20 cellular contexts compared by ENCODE assay signal in genomic region chr7:52723606-52724005, GRCh38.
DNase-seq lines count a peak whose midpoint lies in the region; ATAC-seq and TF ChIP-seq lines count a peak whose summit lies in the region.
"Had no signal": no experiment of that assay in that cellular context is flagged by ENCODE, and none has a peak within 500 bp of the region (broad histone marks: within the 10 kb centered on the region; RNA-seq: fewer than 3 reads in every experiment).

No MANE protein-coding gene starts in this region.

- POLR2A ChIA-PET in activated naive CD8-positive, alpha-beta T cell treated with anti-CD3 and anti-CD28 coated beads, Interleukin-2, amount 10 ng/mL, durations not matched to agents 7 days and 5 days (lab: Charles Lee), result no interaction called here
- POLR2A ChIA-PET in WTC11 (lab: Charles Lee), result no interaction called here

- H3K36me3 Mint-ChIP-seq in activated naive CD8-positive, alpha-beta T cell treated with anti-CD3 and anti-CD28 coated beads, Interleukin-2, amount 10 ng/mL, durations not matched to agents 7 days and 5 days, result no peaks in the 10 kb centered on the region
- no peaks in the 10 kb centered on the region for H3K36me3 Mint-ChIP-seq in activated naive CD8-positive, alpha-beta T cell treated with anti-CD3 and anti-CD28 coated beads, Interleukin-2, amount 50 U/mL, for 24 hours (ENCODE audit: low read depth)
- H3K36me3 Mint-ChIP-seq in WTC11, result no peaks in the 10 kb centered on the region
- H3K36me3 Mint-ChIP-seq: CD14-positive monocyte; CD8-positive, alpha-beta memory T cell had no signal

- peak overlapping the region; percentile 26 for H3K27ac Mint-ChIP-seq in activated naive CD8-positive, alpha-beta T cell treated with anti-CD3 and anti-CD28 coated beads, Interleukin-2, amount 10 ng/mL, durations not matched to agents 7 days and 5 days
- no peak overlapping the region for H3K27ac Mint-ChIP-seq in activated naive CD8-positive, alpha-beta T cell treated with anti-CD3 and anti-CD28 coated beads, Interleukin-2, amount 50 U/mL, for 24 hours
- peak overlapping the region; percentile 33; the same call in 1 of the 2 replicates for H3K27ac Mint-ChIP-seq in WTC11
- H3K27ac Mint-ChIP-seq: CD14-positive monocyte; CD4-positive, alpha-beta T cell; CD8-positive, alpha-beta memory T cell; H9 had no signal

- ATAC-seq in activated naive CD8-positive, alpha-beta T cell treated with anti-CD3 and anti-CD28 coated beads, Interleukin-2, amount 10 ng/mL, durations not matched to agents 7 days and 5 days (ENCODE audit: low read depth), result no peak
- ATAC-seq in activated naive CD8-positive, alpha-beta T cell treated with anti-CD3 and anti-CD28 coated beads, Interleukin-2, amount 50 U/mL, for 24 hours, result no peak
- ATAC-seq in WTC11, result no peak
- ATAC-seq: GM12878, HCT116 had no signal

- TF ChIP-seq CTCF in WTC11 (IDR thresholded peaks at IDR 0.05), result no peak

- no peaks in the 10 kb centered on the region for H3K4me1 Mint-ChIP-seq in activated naive CD8-positive, alpha-beta T cell treated with anti-CD3 and anti-CD28 coated beads, Interleukin-2, amount 10 ng/mL, durations not matched to agents 7 days and 5 days
- H3K4me1 Mint-ChIP-seq in activated naive CD8-positive, alpha-beta T cell treated with anti-CD3 and anti-CD28 coated beads, Interleukin-2, amount 50 U/mL, for 24 hours, result no peaks in the 10 kb centered on the region
- H3K4me1 Mint-ChIP-seq in WTC11, result peaks cover 4% of the 10 kb centered on the region; the same call in 1 of the 2 replicates
- H3K4me1 Mint-ChIP-seq: CD14-positive monocyte; CD8-positive, alpha-beta memory T cell; H9 had no signal

- peaks cover 4% of the 10 kb centered on the region for H3K9me3 Mint-ChIP-seq in activated naive CD8-positive, alpha-beta T cell treated with anti-CD3 and anti-CD28 coated beads, Interleukin-2, amount 10 ng/mL, durations not matched to agents 7 days and 5 days
- peaks cover 22% of the 10 kb centered on the region for H3K9me3 Mint-ChIP-seq in activated naive CD8-positive, alpha-beta T cell treated with anti-CD3 and anti-CD28 coated beads, Interleukin-2, amount 50 U/mL, for 24 hours
- H3K9me3 Mint-ChIP-seq in WTC11, result peaks cover 13% of the 10 kb centered on the region
- H3K9me3 Mint-ChIP-seq: H9 had no signal

- CTCF ChIA-PET in WTC11 (lab: Charles Lee), result no interaction called here

- no peaks in the 10 kb centered on the region for H3K27me3 Mint-ChIP-seq in activated naive CD8-positive, alpha-beta T cell treated with anti-CD3 and anti-CD28 coated beads, Interleukin-2, amount 10 ng/mL, durations not matched to agents 7 days and 5 days
- no peaks in the 10 kb centered on the region for H3K27me3 Mint-ChIP-seq in activated naive CD8-positive, alpha-beta T cell treated with anti-CD3 and anti-CD28 coated beads, Interleukin-2, amount 50 U/mL, for 24 hours
- H3K27me3 Mint-ChIP-seq in WTC11 (ENCODE audit: low read depth), result no peaks in the 10 kb centered on the region
- H3K27me3 Mint-ChIP-seq: CD4-positive, alpha-beta T cell; CD8-positive, alpha-beta memory T cell had no signal

- no peak for DNase-seq in activated naive CD8-positive, alpha-beta T cell treated with anti-CD3 and anti-CD28 coated beads, Interleukin-2, amount 10 ng/mL, durations not matched to agents 7 days and 5 days
- DNase-seq in activated naive CD8-positive, alpha-beta T cell treated with anti-CD3 and anti-CD28 coated beads, Interleukin-2, amount 50 U/mL, for 24 hours, result no peak
- no peak for DNase-seq in WTC11 (ENCODE audit: low spot score)
- peak; percentile 55 for DNase-seq in myocyte (ENCODE audit: low read depth)
- no peak for DNase-seq in SKM-1 treated with dmso at 0.1 percent for 144 hours (lab: John Stamatoyannopoulos, UW; ENCODE audit: unreplicated experiment)
- no peak for DNase-seq in occipital lobe (lab: John Stamatoyannopoulos, UW)
- DNase-seq: ACHN; AML-193; BE2C; CD4-positive, alpha-beta T cell; CD8-positive, alpha-beta memory T cell; DMS 273 treated with DMSO at 0.1 percent for 48 hours; DMS79; EL; GDM1; GM23248; H9 had no signal

- H3K4me3 Mint-ChIP-seq in activated naive CD8-positive, alpha-beta T cell treated with anti-CD3 and anti-CD28 coated beads, Interleukin-2, amount 10 ng/mL, durations not matched to agents 7 days and 5 days, result no peak overlapping the region
- no peak overlapping the region for H3K4me3 Mint-ChIP-seq in activated naive CD8-positive, alpha-beta T cell treated with anti-CD3 and anti-CD28 coated beads, Interleukin-2, amount 50 U/mL, for 24 hours
- no peak overlapping the region for H3K4me3 Mint-ChIP-seq in WTC11
- H3K4me3 Mint-ChIP-seq: CD14-positive monocyte; CD4-positive, alpha-beta T cell; CD8-positive, alpha-beta memory T cell; H9 had no signal

TF ChIP-seq in WTC11, 78 proteins besides CTCF, POLR2A, EP300 and RAD21:
- TF ChIP-seq KAT7 (CRISPR knock-in tag; IDR thresholded peaks at IDR 0.05; ENCODE audit: borderline replicate concordance) (no peak), E2F4 (CRISPR knock-in tag; IDR thresholded peaks at IDR 0.05; ENCODE audit: borderline replicate concordance, low read depth) (no peak), ZBTB21 (CRISPR knock-in tag; IDR thresholded peaks at IDR 0.05; ENCODE audit: borderline replicate concordance) (no peak), MXD4 (CRISPR knock-in tag; IDR thresholded peaks at IDR 0.05; ENCODE audit: borderline replicate concordance) (no peak), JUN (CRISPR knock-in tag; IDR thresholded peaks at IDR 0.05) (no peak), EMX1 (CRISPR knock-in tag; IDR thresholded peaks at IDR 0.05) (no peak), ZSCAN18 (CRISPR knock-in tag; IDR thresholded peaks at IDR 0.05) (no peak), E2F1 (CRISPR knock-in tag; IDR thresholded peaks at IDR 0.05) (no peak), HMGXB4 (CRISPR knock-in tag; IDR thresholded peaks at IDR 0.05) (no peak), OVOL2 (CRISPR knock-in tag; IDR thresholded peaks at IDR 0.05; ENCODE audit: borderline replicate concordance) (no peak), SOX15 (CRISPR knock-in tag; IDR thresholded peaks at IDR 0.05) (no peak), ZBTB43 (CRISPR knock-in tag; IDR thresholded peaks at IDR 0.05) (no peak), ZNF423 (CRISPR knock-in tag; IDR thresholded peaks at IDR 0.05) (no peak), GABPB1 (CRISPR knock-in tag; IDR thresholded peaks at IDR 0.05) (no peak)
